ENCODE assay signal across 1 cellular context in genomic region chr2:98702127-98702802, GRCh38.
A peak's percentile ranks its signal among the peaks of the same experiment; 100 is the strongest.
TF ChIP-seq lines count a peak whose summit lies in the region.

No MANE protein-coding gene starts in this region.

TF ChIP-seq in HepG2, 621 proteins besides CTCF, POLR2A, EP300 and RAD21 (continued from another document and continues in another):
- no peak for TF ChIP-seq GMEB2 (CRISPR knock-in tag; IDR thresholded peaks at IDR 0.05; ENCODE audit: low read depth)
- TF ChIP-seq POGK (CRISPR knock-in tag; conservative IDR thresholded peaks at IDR 0.05) = peak; percentile 66; the same call in 1 of the 2 replicates
- TF ChIP-seq IRX3 (CRISPR knock-in tag; IDR thresholded peaks at IDR 0.05; ENCODE audit: borderline replicate concordance, low read depth) = 0 out of 2 replicates have a peak, but pooled peaks have one; percentile 34
- TF ChIP-seq SAFB2 (CRISPR knock-in tag; IDR thresholded peaks at IDR 0.05; ENCODE audit: borderline replicate concordance, low read depth) = peak; percentile 32; the same call in 1 of the 2 replicates
- TF ChIP-seq ZNF276 (CRISPR knock-in tag; IDR thresholded peaks at IDR 0.05; ENCODE audit: low read depth) = 0 out of 2 replicates have a peak, but pooled peaks have one; percentile 45
- peak; percentile 54 for TF ChIP-seq TOPORS (CRISPR knock-in tag; IDR thresholded peaks at IDR 0.05)
- TF ChIP-seq TOE1 (CRISPR knock-in tag; IDR thresholded peaks at IDR 0.05) = 0 out of 2 replicates have a peak, but pooled peaks have one; percentile 34
- TF ChIP-seq ZNF550 (CRISPR knock-in tag; IDR thresholded peaks at IDR 0.05; ENCODE audit: borderline replicate concordance) = no peak; the same call in 1 of the 2 replicates
- peak; percentile 64 for TF ChIP-seq ZEB1 (IDR thresholded peaks at IDR 0.05; ENCODE audit: insufficient replicate concordance, low read depth)
- peak; percentile 70; the same call in 1 of the 2 replicates for TF ChIP-seq KLF11 (CRISPR knock-in tag; IDR thresholded peaks at IDR 0.05)
- no peak for TF ChIP-seq ZSCAN12 (CRISPR knock-in tag; IDR thresholded peaks at IDR 0.05)
- peak; percentile 56 for TF ChIP-seq BHLHE40 (IDR thresholded peaks at IDR 0.05; ENCODE audit: low read length)
- TF ChIP-seq ARNTL (CRISPR knock-in tag; IDR thresholded peaks at IDR 0.05) = 0 out of 2 replicates have a peak, but pooled peaks have one; percentile 78
- TF ChIP-seq MBD4 (IDR thresholded peaks at IDR 0.05; ENCODE audit: borderline replicate concordance, low read length) = no peak
- no peak for TF ChIP-seq RORA (CRISPR knock-in tag; IDR thresholded peaks at IDR 0.05)
- peak; percentile 87; the same call in 1 of the 2 replicates for TF ChIP-seq ZNF224 (CRISPR knock-in tag; IDR thresholded peaks at IDR 0.05)
- peak; percentile 88 for TF ChIP-seq ZBTB38 (CRISPR knock-in tag; IDR thresholded peaks at IDR 0.05)
- TF ChIP-seq BCL3 (CRISPR knock-in tag; IDR thresholded peaks at IDR 0.05) = peak; percentile 80; the same call in 1 of the 2 replicates
- no peak for TF ChIP-seq ZNF484 (CRISPR knock-in tag; IDR thresholded peaks at IDR 0.05; ENCODE audit: borderline replicate concordance, low read depth)
- 0 out of 2 replicates have a peak, but pooled peaks have one; percentile 61 for TF ChIP-seq JUND (CRISPR knock-in tag; IDR thresholded peaks at IDR 0.05)
- TF ChIP-seq THRA (CRISPR knock-in tag; IDR thresholded peaks at IDR 0.05; ENCODE audit: borderline replicate concordance) = peak; percentile 75
- TF ChIP-seq NFATC3 (CRISPR knock-in tag; IDR thresholded peaks at IDR 0.05) = no peak; the same call in 1 of the 2 replicates
- peak; percentile 60 for TF ChIP-seq HMG20B (CRISPR knock-in tag; conservative IDR thresholded peaks at IDR 0.05)
- TF ChIP-seq ZNF543 (CRISPR knock-in tag; IDR thresholded peaks at IDR 0.05) = peak; percentile 71
- peak; percentile 93 for TF ChIP-seq ZNF501 (CRISPR knock-in tag; IDR thresholded peaks at IDR 0.05)
- TF ChIP-seq ZNF350 (CRISPR knock-in tag; IDR thresholded peaks at IDR 0.05; ENCODE audit: borderline replicate concordance, low read depth) = peak; percentile 95
- peak; percentile 99 for TF ChIP-seq ZNF101 (CRISPR knock-in tag; IDR thresholded peaks at IDR 0.05; ENCODE audit: borderline replicate concordance, low read depth)
- 0 out of 2 replicates have a peak, but pooled peaks have one; percentile 52 for TF ChIP-seq SP140L (CRISPR knock-in tag; IDR thresholded peaks at IDR 0.05; ENCODE audit: borderline replicate concordance)
- TF ChIP-seq ZNF33B (CRISPR knock-in tag; IDR thresholded peaks at IDR 0.05) = peak; percentile 96
- TF ChIP-seq SNAPC4 (CRISPR knock-in tag; IDR thresholded peaks at IDR 0.05) = no peak
- TF ChIP-seq MXI1 (IDR thresholded peaks at IDR 0.05; ENCODE audit: borderline replicate concordance, low read depth, low read length) = peak; percentile 69; the same call in 1 of the 3 replicates
- TF ChIP-seq ZBTB34 (CRISPR knock-in tag; IDR thresholded peaks at IDR 0.05) = peak; percentile 83
- peak; percentile 85 for TF ChIP-seq ZNF142 (CRISPR knock-in tag; IDR thresholded peaks at IDR 0.05)
- 0 out of 2 replicates have a peak, but pooled peaks have one; percentile 24 for TF ChIP-seq ZBTB1 (CRISPR knock-in tag; IDR thresholded peaks at IDR 0.05; ENCODE audit: borderline replicate concordance)
- no peak for TF ChIP-seq HNF1B (CRISPR knock-in tag; IDR thresholded peaks at IDR 0.05)
